Comparison of ENCODE assay signal across 8 cellular contexts in the genomic region with DNA sequence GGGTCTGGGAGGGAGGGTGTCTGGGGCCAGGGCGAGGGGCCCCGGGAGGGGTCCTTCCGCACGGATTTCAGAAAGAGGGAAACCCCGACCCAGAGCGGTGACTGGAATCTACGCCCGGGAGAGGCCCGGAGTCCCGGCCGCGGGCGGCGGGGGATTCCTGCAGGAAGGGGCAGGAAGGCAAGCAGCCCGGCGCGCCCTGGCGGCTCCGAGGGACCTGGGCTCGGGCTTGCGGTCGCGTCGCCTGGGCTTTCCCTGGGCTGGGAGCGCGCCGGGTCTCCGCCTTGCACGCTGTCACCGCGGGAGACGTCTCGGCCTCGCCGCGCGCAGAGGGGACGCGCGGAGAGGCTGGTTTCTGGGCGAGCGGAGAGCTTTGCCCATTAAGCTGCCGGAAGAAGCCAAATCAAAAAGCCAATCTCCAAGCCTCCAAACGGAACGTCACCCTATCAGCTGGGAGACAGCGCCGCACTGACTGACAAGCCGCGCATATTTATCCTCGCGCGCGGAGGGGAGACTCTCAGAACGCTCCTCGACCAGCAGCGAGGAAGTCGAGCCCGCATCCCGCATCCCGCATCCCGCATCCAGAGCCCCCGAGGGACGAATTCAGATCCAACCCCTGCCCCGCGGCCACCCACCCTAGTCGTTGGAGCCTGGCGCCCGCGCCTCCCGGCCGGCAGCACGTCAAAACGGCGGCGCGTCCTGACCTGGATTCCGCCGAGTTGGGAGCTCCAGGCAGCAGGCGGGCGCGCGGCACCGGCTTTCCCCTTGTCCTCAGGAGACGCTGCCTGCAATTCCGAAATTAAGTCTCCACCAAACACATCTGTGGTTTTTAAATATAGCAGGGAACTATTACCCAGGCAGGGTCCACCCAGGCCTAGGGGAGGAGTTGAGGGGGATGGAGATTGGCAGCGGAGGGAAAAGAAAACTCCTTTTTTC. TPM values are rescaled to one million over a fixed set of nuclear protein-coding genes. Genes with fewer than 3 reads are reported as not detected.
DNase-seq lines count a peak whose midpoint lies in the region; ATAC-seq, FAIRE-seq and TF ChIP-seq lines count a peak whose summit lies in the region.

SLC8A3 (minus strand) TSS at position 344 of the 933 bp plus-strand sequence. CDS start 20,529 bp downstream, outside the sequence.

- no peak within 1 kb of the TSS for H3K27ac ChIP-seq in OCI-LY3 (ENCODE audit: low read length)
- H3K27ac ChIP-seq in keratinocyte (ENCODE audit: control insufficient read depth, insufficient read depth, low read length) = no peak within 1 kb of the TSS
- H3K27ac ChIP-seq in spleen = no peak within 1 kb of the TSS

- WGBS in spleen, 5 donors = 0 to 1% (median 1%) methylated on average over 40 to 86 of the region's 86 CpGs

- H4K20me1 ChIP-seq in OCI-LY3 (ENCODE audit: insufficient read depth, low read length) (no peaks in the 10 kb centered on the region), keratinocyte (ENCODE audit: control insufficient read depth, extremely low read depth, insufficient read depth, low read length) (no peaks in the 10 kb centered on the region)

- H3K9ac ChIP-seq in OCI-LY3 (ENCODE audit: low read length) (peak within 1 kb of the TSS; percentile 64), keratinocyte (ENCODE audit: control insufficient read depth, extremely low read depth, insufficient read depth, low read length) (no peak within 1 kb of the TSS)

- no peaks in the 10 kb centered on the region for H3K9me3 ChIP-seq in OCI-LY3 (ENCODE audit: insufficient read depth, low read length)
- H3K9me3 ChIP-seq in keratinocyte (ENCODE audit: control insufficient read depth, low read depth, low read length) = no peaks in the 10 kb centered on the region
- H3K9me3 ChIP-seq in spleen = no peaks in the 10 kb centered on the region

- H3K4me3 ChIP-seq in GM08714 (ENCODE audit: low read length) (peak within 1 kb of the TSS; percentile 68; the same call in 1 of the 2 replicates), OCI-LY3 (ENCODE audit: low read length) (peak within 1 kb of the TSS; percentile 85), keratinocyte (ENCODE audit: control insufficient read depth in 2 of 3, extremely low read depth in 1 of 3, insufficient read depth in 2 of 3, low read depth in 1 of 3, low read length in 3 of 3) (peak within 1 kb of the TSS; percentile 47 to 61 (median 48)), spleen (peak within 1 kb of the TSS; percentile 33 to 74 (median 48))

- dilution Hi-C loops in keratinocyte (cut with MboI; ENCODE audit: extremely low pct_ligation_motif_present, low sequenced_read_pairs) = no loop called here

- intact Hi-C loops in spleen (cut with DNase I; ENCODE audit: low total_unique reads) = no loop called here

- H3K79me2 ChIP-seq in OCI-LY3 (ENCODE audit: low read length) (no peaks in the 10 kb centered on the region), keratinocyte (ENCODE audit: control insufficient read depth, insufficient read depth, low read length) (no peaks in the 10 kb centered on the region)

- H3K36me3 ChIP-seq in OCI-LY3 (replicated peaks; ENCODE audit: low read depth, low read length) = no peaks in the 10 kb centered on the region
- no peaks in the 10 kb centered on the region for H3K36me3 ChIP-seq in keratinocyte (ENCODE audit: control insufficient read depth in 2 of 2, extremely low read depth in 1 of 2, insufficient read depth in 2 of 2, low read length in 2 of 2)
- no peaks in the 10 kb centered on the region for H3K36me3 ChIP-seq in spleen

- peak; percentile 26 for ATAC-seq in HG02973 (IDR thresholded peaks at IDR 0.05; ENCODE audit: unreplicated experiment)

- H2AFZ ChIP-seq in OCI-LY3 (ENCODE audit: low read depth, low read length) = peak within 1 kb of the TSS; percentile 77
- H2AFZ ChIP-seq in keratinocyte (ENCODE audit: control insufficient read depth, low read length) = peak within 1 kb of the TSS; percentile 17

- no peaks in the 10 kb centered on the region for H3K9me1 ChIP-seq in keratinocyte (ENCODE audit: control insufficient read depth, extremely low read depth, insufficient read depth, low read length)

- H3K27me3 ChIP-seq in OCI-LY3 (ENCODE audit: low read depth, low read length) (peaks cover 20% of the 10 kb centered on the region), keratinocyte (ENCODE audit: control insufficient read depth, extremely low read depth, insufficient read depth, low read length) (peaks cover 46% of the 10 kb centered on the region), spleen (replicated peaks in 1 of 7) (peaks cover 0 to 86% (median 33%) of the 10 kb centered on the region in 7 donors)

- no peak for TF ChIP-seq CTCF in OCI-LY3 (IDR thresholded peaks at IDR 0.05; ENCODE audit: low read depth, low read length)
- no peak for TF ChIP-seq CTCF in keratinocyte (optimal IDR thresholded peaks at IDR 0.05 in 1 of 3, IDR thresholded peaks at IDR 0.05 in 1 of 3, conservative IDR thresholded peaks at IDR 0.05 in 1 of 3; ENCODE audit: extremely low read depth in 1 of 3, insufficient read depth in 2 of 3, low read length in 3 of 3)
- TF ChIP-seq CTCF in spleen (IDR thresholded peaks at IDR 0.05 in 8 of 11, conservative IDR thresholded peaks at IDR 0.05 in 3 of 11) = no peak

- FAIRE-seq in keratinocyte (lab: Jason Lieb, UNC) = no peak

- H3K4me2 ChIP-seq in OCI-LY3 (ENCODE audit: low read length) (peak within 1 kb of the TSS; percentile 94), keratinocyte (ENCODE audit: control insufficient read depth, extremely low read depth, insufficient read depth, low read depth, low read length) (peak within 1 kb of the TSS; percentile 82)

- DNase-seq in cerebellar cortex (ENCODE audit: low spot score) (peak; percentile 83), keratinocyte (ENCODE audit: low read depth, low spot score) (no peak), spleen (peak; percentile 76), NK-92 (lab: John Stamatoyannopoulos, UW; ENCODE audit: unreplicated experiment) (no peak)
- no peak for DNase-seq in central memory CD4-positive, alpha-beta T cell

- no peak for TF ChIP-seq POLR2A in spleen (IDR thresholded peaks at IDR 0.05)

- H3K4me1 ChIP-seq in OCI-LY3 (ENCODE audit: low read length) (peaks cover 9% of the 10 kb centered on the region), keratinocyte (ENCODE audit: control insufficient read depth, extremely low read depth, insufficient read depth, low read length) (peaks cover 9% of the 10 kb centered on the region), spleen (peaks cover 3 to 37% (median 34%) of the 10 kb centered on the region in 6 donors)

RNA-seq across cellular contexts. Expression of gene SLC8A3, which starts in this region (rescaled TPM):
- not detected in 3 replicates for polyA plus RNA-seq in keratinocyte
- polyA plus RNA-seq in keratinocyte (2011; ENCODE audit: low read depth) = not detected
- not detected in 2 replicates for polyA plus RNA-seq in keratinocyte (2011; cell fraction: cytosol; rRNA removed)
- not detected in 2 replicates for polyA plus RNA-seq in keratinocyte (2011; cell fraction: nucleus; rRNA removed)
- polyA plus RNA-seq in keratinocyte (2012; ENCODE audit: low replicate concordance) = 0.05 TPM in 1 of 2 replicates, not detected in the other
- not detected in 3 replicates for polyA minus RNA-seq in keratinocyte
- polyA minus RNA-seq in keratinocyte (2011; cell fraction: cytosol; rRNA and poly(A)+ RNA removed) = not detected
- polyA minus RNA-seq in keratinocyte (2011; cell fraction: nucleus; rRNA and poly(A)+ RNA removed) = not detected in 2 replicates
- under 1 TPM; 0.19 to 0.52 (median 0.33) TPM for total RNA-seq in spleen
- not detected for polyA plus RNA-seq in spleen

Comparison
In these comparisons a context has a peak if more than half of its experiments do, and no peak if none do; other contexts are left out.
1. Peak in DNase-seq and H3K4me3 ChIP-seq in spleen; RNA of the gene not detected or under 1 TPM.